Comparison of ENCODE assay signal across 16 cellular contexts in genomic region chr12:49282740-49283371, GRCh38. TPM values are rescaled to one million over a fixed set of nuclear protein-coding genes. Genes with fewer than 3 reads are reported as not detected.
"Had no signal": no experiment of that assay in that cellular context is flagged by ENCODE, and none has a peak within 500 bp of the region (broad histone marks: within the 10 kb centered on the region; RNA-seq: fewer than 3 reads in every experiment).

No MANE protein-coding gene starts in this region.

RNA-seq across cellular contexts. Expression of gene PRPH, which starts 12.1 kb away (rescaled TPM):
- total RNA-seq: chondrocyte, endothelial cell of umbilical vein, epithelial cell of proximal tubule, left ventricle myocardium superior, myocyte, natural killer cell, occipital lobe had no signal
- polyA plus RNA-seq: endothelial cell of umbilical vein, immature natural killer cell had no signal

RNA-seq across cellular contexts. Expression of gene C1QL4, which starts 54.1 kb away (rescaled TPM):
- total RNA-seq: colonic mucosa, endothelial cell of umbilical vein, epithelial cell of proximal tubule, esophagus muscularis mucosa, left ventricle myocardium superior, lower lobe of right lung, natural killer cell, ovary, thoracic aorta, tibial nerve, upper lobe of left lung had no signal
- polyA plus RNA-seq: endothelial cell of umbilical vein, fibroblast of lung, immature natural killer cell, ovary had no signal
